10 cellular contexts compared by ENCODE assay signal in the genomic region with DNA sequence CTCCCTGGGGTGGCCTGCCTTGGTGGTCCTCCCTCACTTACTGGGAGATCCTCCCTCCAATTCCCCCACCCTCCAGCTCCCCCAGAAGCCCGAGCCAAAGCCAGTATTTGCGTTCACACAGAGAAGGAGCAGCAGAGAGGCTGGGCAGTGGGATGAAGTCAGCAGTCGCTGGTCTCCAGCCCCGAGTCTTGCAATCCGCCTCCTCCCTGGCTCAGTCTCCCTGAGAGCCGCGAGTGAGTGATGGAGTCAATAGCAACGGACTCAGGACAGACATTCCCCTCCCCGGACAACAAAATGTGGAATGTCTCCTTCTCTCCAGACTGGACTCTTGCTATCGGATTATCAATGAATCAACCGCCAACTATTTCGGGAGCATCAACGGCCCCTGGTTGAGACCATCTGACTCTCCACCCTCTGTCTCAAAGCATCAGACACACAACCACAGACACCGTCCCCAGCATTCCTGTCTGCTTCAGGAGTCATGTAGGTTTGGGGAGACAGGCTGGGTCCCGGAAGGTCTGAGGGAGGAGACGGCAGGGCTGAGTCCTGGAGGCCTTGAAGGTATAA.
DNase-seq lines count a peak whose midpoint lies in the region; ATAC-seq, FAIRE-seq and TF ChIP-seq lines count a peak whose summit lies in the region.
"Had no signal": no experiment of that assay in that cellular context is flagged by ENCODE, and none has a peak within 500 bp of the region (broad histone marks: within the 10 kb centered on the region; RNA-seq: fewer than 3 reads in every experiment).

No MANE protein-coding gene starts in this region.

- H3K4me3 Mint-ChIP-seq in nephron: peak overlapping the region in 2 of 3 experiments; percentile 85 to 88
- H3K4me3 Mint-ChIP-seq in H9: no peak overlapping the region

- H2AFZ ChIP-seq in H9 (ENCODE audit: low read length): no peak overlapping the region

- H3K27ac Mint-ChIP-seq in nephron: peak overlapping the region; percentile 63 to 99 (median 94)
- H3K27ac Mint-ChIP-seq in H9: peak overlapping the region in 1 of 3 experiments; percentile 24; a peak in 1 of 7 replicates

- no peak overlapping the region for H4K8ac ChIP-seq in H9 (replicated peaks; ENCODE audit: insufficient read length, low read depth, low read length)

- no peak overlapping the region for H2BK20ac ChIP-seq in H9 (ENCODE audit: low read depth, low read length, poor library complexity, severe bottlenecking)

- peaks cover 5 to 19% of the 10 kb centered on the region in 2 donors for H3K4me1 ChIP-seq in esophagus (ENCODE audit: control insufficient read depth in 2 of 2, insufficient read depth in 2 of 2, low read length in 1 of 2)
- H3K4me1 ChIP-seq in aorta (ENCODE audit: control insufficient read depth in 1 of 2, insufficient read depth in 2 of 2, low read length in 2 of 2): no peaks in the 10 kb centered on the region
- peaks cover 4 to 18% of the 10 kb centered on the region in 2 donors for H3K4me1 ChIP-seq in thyroid gland
- H3K4me1 ChIP-seq in H9 (ENCODE audit: insufficient read depth, low read length): no peaks in the 10 kb centered on the region

- WGBS in esophagus, 2 donors: 48 to 65% methylated on average over 16 of the region's 16 CpGs
- WGBS in aorta, 2 donors: 80 to 85% methylated on average over 16 of the region's 16 CpGs
- WGBS in thyroid gland, 2 donors: 74 to 93% methylated on average over 8 to 16 of the region's 16 CpGs
- no CpG with 5 or more reads among the region's 16 CpGs for WGBS in H9 (ENCODE audit: extremely low coverage, insufficient read length, low lambda C conversion rate)

- no peaks in the 10 kb centered on the region for H3K36me3 Mint-ChIP-seq in nephron (ENCODE audit: low read depth)
- no peaks in the 10 kb centered on the region for H3K36me3 Mint-ChIP-seq in H9 (ENCODE audit: insufficient read depth in 1 of 3, low read depth in 3 of 3)

- FAIRE-seq in H54 (lab: Jason Lieb, UNC): no peak

- H3K4me3 ChIP-seq in esophagus (ENCODE audit: low read depth in 1 of 2, low read length in 2 of 2) (no peak overlapping the region), aorta (ENCODE audit: low read length in 2 of 2) (no peak overlapping the region), thyroid gland (replicated peaks in 1 of 3) (no peak overlapping the region)

- ATAC-seq in Right ventricle myocardium inferior (peak; percentile 53), aorta (ENCODE audit: low FRiP score) (peak; percentile 67)

- TF ChIP-seq CTCF in nephron (IDR thresholded peaks at IDR 0.05; ENCODE audit: unreplicated experiment in 3 of 3) (no peak), thyroid gland (IDR thresholded peaks at IDR 0.05) (no peak), H9 (conservative IDR thresholded peaks at IDR 0.05) (no peak)

- H3K56ac ChIP-seq in H9 (ENCODE audit: insufficient read length, low read depth, low read length): no peak overlapping the region

- H3K79me1 ChIP-seq in H9 (ENCODE audit: insufficient read depth, low read depth, low read length, poor library complexity, severe bottlenecking): no peaks in the 10 kb centered on the region

- peaks cover 62% of the 10 kb centered on the region for H3K4me1 Mint-ChIP-seq in nephron
- H3K4me1 Mint-ChIP-seq in H9: peaks cover 15 to 36% of the 10 kb centered on the region in 2 experiments

- no peak overlapping the region for H3T11ph ChIP-seq in H9 (ENCODE audit: low read length)

- no peaks in the 10 kb centered on the region for H3K79me2 ChIP-seq in H9 (ENCODE audit: insufficient read depth, low read length)

- H3K9ac ChIP-seq in H9 (ENCODE audit: extremely low read depth, insufficient read length, low read length): no peak overlapping the region

- no peak overlapping the region for H3K18ac ChIP-seq in H9 (ENCODE audit: insufficient read length, low read depth, low read length)

- no peak overlapping the region for H3K14ac ChIP-seq in H9 (ENCODE audit: insufficient read depth, low read length)

- H3K36me3 ChIP-seq in esophagus (ENCODE audit: control insufficient read depth in 2 of 2, insufficient read depth in 2 of 2, low read length in 1 of 2) (peaks cover 0 to 6% of the 10 kb centered on the region in 2 donors), aorta (ENCODE audit: control insufficient read depth in 1 of 2, insufficient read depth in 2 of 2, low read length in 1 of 2) (no peaks in the 10 kb centered on the region), thyroid gland (no peaks in the 10 kb centered on the region)

- H2BK120ac ChIP-seq in H9 (ENCODE audit: low read depth, low read length, poor library complexity, severe bottlenecking): no peak overlapping the region

- H3K27ac ChIP-seq in esophagus (ENCODE audit: low read depth in 2 of 2, low read length in 1 of 2): peak overlapping the region; percentile 53 to 76
- H3K27ac ChIP-seq in aorta (ENCODE audit: low read depth in 1 of 2, low read length in 2 of 2): no peak overlapping the region
- peak overlapping the region in 1 of 3 donors; percentile 73 for H3K27ac ChIP-seq in thyroid gland
- H3K27ac ChIP-seq in H9 (ENCODE audit: insufficient read length, low read depth, low read length): no peak overlapping the region

- no peak overlapping the region for H3K4ac ChIP-seq in H9 (ENCODE audit: low read depth, low read length)

- H2BK15ac ChIP-seq in H9 (ENCODE audit: low read depth, low read length): no peak overlapping the region

- no peak overlapping the region for H2AK5ac ChIP-seq in H9 (ENCODE audit: insufficient read length, low read length)

- TF ChIP-seq POLR2A in thyroid gland (IDR thresholded peaks at IDR 0.05) (no peak), H54 (IDR thresholded peaks at IDR 0.05; ENCODE audit: low read depth, low read length) (no peak)

- no peak overlapping the region for H2BK12ac ChIP-seq in H9 (ENCODE audit: insufficient read length, low read depth, low read length)

- no peaks in the 10 kb centered on the region for H4K20me1 ChIP-seq in H9 (ENCODE audit: control insufficient read depth, insufficient read depth, insufficient read length)

- H3K9me3 Mint-ChIP-seq in nephron (no peaks in the 10 kb centered on the region), H9 (no peaks in the 10 kb centered on the region)

- H3K23me2 ChIP-seq in H9 (ENCODE audit: insufficient read length, low read depth, low read length, poor library complexity, severe bottlenecking): no peaks in the 10 kb centered on the region

- H3K23ac ChIP-seq in H9 (ENCODE audit: insufficient read length, low read depth, low read length): no peak overlapping the region

- H3K27me3 ChIP-seq in esophagus (ENCODE audit: control insufficient read depth in 1 of 2, insufficient read depth in 2 of 2, low read length in 2 of 2) (no peaks in the 10 kb centered on the region), aorta (ENCODE audit: control insufficient read depth in 1 of 2, insufficient read depth in 2 of 2, low read length in 1 of 2) (no peaks in the 10 kb centered on the region), thyroid gland (no peaks in the 10 kb centered on the region), H9 (ENCODE audit: insufficient read depth, low read length) (no peaks in the 10 kb centered on the region)

- no peak overlapping the region for H3K4me2 ChIP-seq in H9 (ENCODE audit: insufficient read depth, insufficient read length, low read length)

- H3K27me3 Mint-ChIP-seq in nephron (ENCODE audit: low read depth) (peaks cover 1% of the 10 kb centered on the region), H9 (ENCODE audit: low read depth) (no peaks in the 10 kb centered on the region)

- H4K5ac ChIP-seq in H9 (ENCODE audit: insufficient read length, low read depth, low read length): no peak overlapping the region

- intact Hi-C loops in Right ventricle myocardium inferior (cut with DNase I) (no loop called here), cardiac septum (cut with DNase I) (no loop called here), aorta (cut with DNase I) (no loop called here), thyroid gland (cut with DNase I) (no loop called here)

- no peaks in the 10 kb centered on the region for H3K9me3 ChIP-seq in esophagus (ENCODE audit: control insufficient read depth in 2 of 2, insufficient read depth in 1 of 2, low read depth in 1 of 2, low read length in 1 of 2)
- no peaks in the 10 kb centered on the region for H3K9me3 ChIP-seq in aorta (ENCODE audit: control insufficient read depth, low read length)
- H3K9me3 ChIP-seq in thyroid gland: no peaks in the 10 kb centered on the region
- no peaks in the 10 kb centered on the region for H3K9me3 ChIP-seq in H9 (ENCODE audit: control insufficient read depth, low read depth, low read length)

- H2BK5ac ChIP-seq in H9 (ENCODE audit: insufficient read length, low read length): no peak overlapping the region

- no peak overlapping the region for H4K91ac ChIP-seq in H9 (ENCODE audit: insufficient read length, low read depth, low read length)

- DNase-seq in Right ventricle myocardium inferior (ENCODE audit: missing footprints) (no peak), cardiac septum (ENCODE audit: low spot score) (no peak), aorta (peak in 1 of 2 donors; percentile 77), thyroid gland (no peak), H54 (ENCODE audit: insufficient read length, low spot score) (no peak), H9 (no peak)
- DNase-seq: activated effector memory CD4-positive, alpha-beta T cell treated with Interleukin-2 at 50 U/mL for 16 hours; kidney glomerular epithelial cell had no signal

Comparison
In these comparisons a context has a peak if more than half of its experiments do, and no peak if none do; other contexts are left out.
1. H3K27ac ChIP-seq: peak in esophagus (2 of 2); none in aorta (0 of 2) and H9 (single experiment).
2. H3K4me3 Mint-ChIP-seq: peak in nephron (2 of 3); none in H9 (0 of 2).